Comparison of ENCODE assay signal across 10 cellular contexts in genomic region chr22:29414951-29415591, GRCh38. TPM values are rescaled to one million over a fixed set of nuclear protein-coding genes. Genes with fewer than 3 reads are reported as not detected.
DNase-seq lines count a peak whose midpoint lies in the region; ATAC-seq, FAIRE-seq and TF ChIP-seq lines count a peak whose summit lies in the region.
"Not testable (repeated sequence)": the region's sequence is repeated elsewhere in the genome, so short reads cannot be mapped to it uniquely, and the experiment has no call there.
"Had no signal": no experiment of that assay in that cellular context is flagged by ENCODE, and none has a peak within 500 bp of the region (broad histone marks: within the 10 kb centered on the region; RNA-seq: fewer than 3 reads in every experiment).

No MANE protein-coding gene starts in this region.

- H3K27me3 Mint-ChIP-seq in CD14-positive monocyte (ENCODE audit: low read depth in 3 of 3); immature natural killer cell (ENCODE audit: low read depth in 3 of 3): not testable (repeated sequence)

- DNase-seq in CD14-positive monocyte (ENCODE audit: low spot score), result not testable (repeated sequence)
- DNase-seq in RCC 7860 (ENCODE audit: low spot score) (peak; percentile 36), cardiac fibroblast (ENCODE audit: low read depth in 2 of 2) (peak; percentile 8 to 35), immature natural killer cell (peak; percentile 69 to 72 (median 70))
- DNase-seq in activated CD8-positive, alpha-beta memory T cell treated with anti-CD3 and anti-CD28 coated beads for 4 hours (ENCODE audit: low read depth in 2 of 2), result peak; percentile 25 to 54
- DNase-seq in stimulated activated CD8-positive, alpha-beta memory T cell treated with anti-CD3 and anti-CD28 coated beads, Interleukin-7, amount 100 ng/mL, for 1 hour (ENCODE audit: low read depth in 2 of 2), result peak; percentile 25 to 26

- peak overlapping the region; percentile 5 to 50 for H3K4me3 ChIP-seq in cardiac fibroblast (replicated peaks in 1 of 2; ENCODE audit: low read depth in 2 of 2, low read length in 2 of 2)
- peak overlapping the region; percentile 62 for H3K4me3 ChIP-seq in rectal smooth muscle tissue (ENCODE audit: low read length)

- ATAC-seq in HG03280 (IDR thresholded peaks at IDR 0.05; ENCODE audit: unreplicated experiment), result peak; percentile 47

- TF ChIP-seq CTCF in CD14-positive monocyte (IDR thresholded peaks at IDR 0.05); cardiac fibroblast (IDR thresholded peaks at IDR 0.05; ENCODE audit: low read depth, low read length): not testable (repeated sequence)

- not testable (repeated sequence) for H3K4me1 ChIP-seq in rectal smooth muscle tissue (ENCODE audit: control insufficient read depth, insufficient read depth, low read length)

- not testable (repeated sequence) for H3K36me3 ChIP-seq in rectal smooth muscle tissue (ENCODE audit: control insufficient read depth, insufficient read depth, low read length)

- not testable (repeated sequence) for H3K27me3 ChIP-seq in rectal smooth muscle tissue (ENCODE audit: control insufficient read depth, insufficient read depth, low read length)

- H3K27ac Mint-ChIP-seq in CD14-positive monocyte (peak overlapping the region; percentile 87 to 92 (median 89)), immature natural killer cell (peak overlapping the region; percentile 89 to 98 (median 94))

- intact Hi-C loops in CD14-positive monocyte (cut with micrococcal nuclease), result loop anchor here in 1 of 2 donors (2.0 kb wide), 1 partner anchor 26 kb away; the partner anchor contains the start of gene AP1B1

- peak; percentile 54 for FAIRE-seq in RCC 7860 (lab: Jason Lieb, UNC)

- H3K36me3 Mint-ChIP-seq in CD14-positive monocyte, immature natural killer cell: not testable (repeated sequence)

- peaks cover 35% of the 10 kb centered on the region for H3K4me1 Mint-ChIP-seq in CD14-positive monocyte
- H3K4me1 Mint-ChIP-seq in immature natural killer cell, result peaks cover 16 to 18% of the 10 kb centered on the region in 2 donors

- H3K27ac ChIP-seq in rectal smooth muscle tissue (ENCODE audit: low read depth, low read length), result not testable (repeated sequence)

- H3K9me3 Mint-ChIP-seq in CD14-positive monocyte, immature natural killer cell: not testable (repeated sequence)

- H3K9ac ChIP-seq in rectal smooth muscle tissue (ENCODE audit: low read length), result not testable (repeated sequence)

- H3K4me3 Mint-ChIP-seq in CD14-positive monocyte (peak overlapping the region; percentile 90 to 98), immature natural killer cell (peak overlapping the region; percentile 86 to 97 (median 92))

RNA-seq across cellular contexts. Expression of gene RFPL1, which starts 23.3 kb away (rescaled TPM):
- polyA plus RNA-seq in CD14-positive monocyte (under 1 TPM in 1 of 2 donors, not detected in 1; 0.20 TPM), immature natural killer cell (not detected)
- polyA plus RNA-seq: BJ, neural cell had no signal

RNA-seq across cellular contexts. Expression of gene AP1B1, which starts 26.7 kb away (rescaled TPM):
- polyA plus RNA-seq in CD14-positive monocyte, result 10 to 100 TPM; 29.0 to 40.3 TPM
- polyA plus RNA-seq in immature natural killer cell, result 10 to 100 TPM; 11.8 to 32.4 (median 12.1) TPM
